In the genomic region with DNA sequence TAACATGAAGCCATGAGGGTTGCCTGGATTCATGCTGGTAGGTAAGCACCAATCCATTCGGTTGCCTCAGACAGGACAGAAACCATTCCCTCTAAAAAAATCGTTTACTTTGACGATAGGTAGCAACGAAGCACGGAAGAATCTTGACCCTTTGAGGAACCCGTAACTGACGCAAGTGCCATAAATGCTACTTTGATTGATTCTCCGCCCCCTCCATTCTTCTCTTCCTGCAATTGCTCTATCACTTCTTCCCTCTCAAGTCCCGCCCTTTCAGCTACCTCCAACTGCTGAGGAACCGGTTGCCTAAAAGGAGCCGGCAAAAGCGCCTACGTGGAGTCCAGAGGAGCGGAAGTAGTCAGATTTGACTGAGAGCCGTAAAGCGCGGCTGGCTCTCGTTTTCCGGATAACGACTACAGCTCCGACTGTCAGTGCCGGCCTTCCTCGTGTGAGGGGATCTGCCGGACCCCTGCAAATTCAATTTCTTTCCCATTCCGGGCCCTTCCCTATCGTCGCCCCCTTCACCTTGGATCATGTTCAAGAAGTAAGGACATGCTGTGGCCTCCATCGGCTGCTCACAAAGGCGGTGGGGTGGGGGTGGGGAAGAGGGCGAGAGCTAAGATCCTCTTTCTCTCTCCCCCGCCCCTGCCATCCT, we compare ENCODE assay signal across 1 cellular context.
TF ChIP-seq lines count a peak whose summit lies in the region.

A gene with protein sequence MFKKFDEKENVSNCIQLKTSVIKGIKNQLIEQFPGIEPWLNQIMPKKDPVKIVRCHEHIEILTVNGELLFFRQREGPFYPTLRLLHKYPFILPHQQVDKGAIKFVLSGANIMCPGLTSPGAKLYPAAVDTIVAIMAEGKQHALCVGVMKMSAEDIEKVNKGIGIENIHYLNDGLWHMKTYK (plus strand): TSS at position 395 of the 652 bp plus-strand sequence. CDS start 136 bp downstream, at position 531.

TF ChIP-seq in K562, 482 proteins besides CTCF, POLR2A, EP300 and RAD21 (continued from another document and continues in another):
- TF ChIP-seq POLR2H (tag; IDR thresholded peaks at IDR 0.05; ENCODE audit: low read depth) (peak; percentile 70), SRSF9 (IDR thresholded peaks at IDR 0.05; ENCODE audit: borderline replicate concordance, low read depth, low read length) (no peak), PHF8 (IDR thresholded peaks at IDR 0.05; ENCODE audit: borderline replicate concordance, low read length) (peak; percentile 68; the same call in 1 of the 2 replicates), LEF1 (IDR thresholded peaks at IDR 0.05) (no peak), TCF7L2 (IDR thresholded peaks at IDR 0.05; ENCODE audit: low read depth, low read length) (no peak), GTF2E2 (tag; IDR thresholded peaks at IDR 0.05) (no peak; the same call in 1 of the 2 replicates), FOXK2 (conservative IDR thresholded peaks at IDR 0.05 in 1 of 2, IDR thresholded peaks at IDR 0.05 in 1 of 2; ENCODE audit: low read depth in 2 of 2) (no peak; a peak in 1 of 4 replicates), TBP (optimal IDR thresholded peaks at IDR 0.05; ENCODE audit: low read depth, low read length) (peak; percentile 75), POLR2AphosphoS5 (IDR thresholded peaks at IDR 0.05; ENCODE audit: control insufficient read depth, insufficient read depth, low read depth, low read length) (peak; percentile 58; the same call in 1 of the 2 replicates), ZNF507 (tag; conservative IDR thresholded peaks at IDR 0.05) (no peak), SMARCE1 (IDR thresholded peaks at IDR 0.05) (no peak), SAFB2 (IDR thresholded peaks at IDR 0.05; ENCODE audit: borderline replicate concordance, low read depth, low read length, severe bottlenecking) (no peak), KHSRP (IDR thresholded peaks at IDR 0.05) (no peak), MAFF (IDR thresholded peaks at IDR 0.05; ENCODE audit: low read length) (no peak), CREM (IDR thresholded peaks at IDR 0.05; ENCODE audit: low read depth) (peak; percentile 69), MYC (IDR thresholded peaks at IDR 0.05; ENCODE audit: low read depth, low read length) (peak; percentile 71), MYC (CRISPR knock-in tag; IDR thresholded peaks at IDR 0.05; ENCODE audit: borderline replicate concordance, low read depth) (no peak), CAMTA2 (CRISPR knock-in tag; conservative IDR thresholded peaks at IDR 0.05) (no peak), FOSL1 (tag; conservative IDR thresholded peaks at IDR 0.05) (0 out of 2 replicates have a peak, but pooled peaks have one; percentile 36), HDAC8 (tag; IDR thresholded peaks at IDR 0.05) (no peak), L3MBTL2 (IDR thresholded peaks at IDR 0.05) (0 out of 2 replicates have a peak, but pooled peaks have one; percentile 14), SAP30 (IDR thresholded peaks at IDR 0.05; ENCODE audit: borderline replicate concordance, insufficient read depth, low read depth, low read length, poor library complexity, severe bottlenecking) (peak; percentile 16), ZFP36 (IDR thresholded peaks at IDR 0.05; ENCODE audit: low read depth, low read length, partially characterized antibody) (no peak), HMG20A (CRISPR knock-in tag; conservative IDR thresholded peaks at IDR 0.05) (no peak), ZNF134 (CRISPR knock-in tag; conservative IDR thresholded peaks at IDR 0.05) (peak; percentile 76), EZH2 (IDR thresholded peaks at IDR 0.05; ENCODE audit: borderline replicate concordance, low read depth, low read length) (no peak), ZNF699 (CRISPR knock-in tag; IDR thresholded peaks at IDR 0.05; ENCODE audit: insufficient replicate concordance) (no peak), POLR2B (IDR thresholded peaks at IDR 0.05; ENCODE audit: low read depth, partially characterized antibody) (peak; percentile 52), BACH1 (tag; IDR thresholded peaks at IDR 0.05) (no peak), HSF4 (CRISPR knock-in tag; IDR thresholded peaks at IDR 0.05; ENCODE audit: borderline replicate concordance) (no peak), ZC3H11A (IDR thresholded peaks at IDR 0.05; ENCODE audit: low read depth, low read length) (no peak), MCM7 (IDR thresholded peaks at IDR 0.05) (no peak), TARDBP (IDR thresholded peaks at IDR 0.05) (no peak), HDAC2 (IDR thresholded peaks at IDR 0.05) (peak; percentile 61; the same call in 1 of the 2 replicates), DIDO1 (tag; IDR thresholded peaks at IDR 0.05; ENCODE audit: low read depth) (peak; percentile 62; the same call in 1 of the 2 replicates), TAF9B (IDR thresholded peaks at IDR 0.05; ENCODE audit: partially characterized antibody) (peak; percentile 38), TCF7 (IDR thresholded peaks at IDR 0.05; ENCODE audit: borderline replicate concordance) (no peak), ZNF24 (IDR thresholded peaks at IDR 0.05) (peak; percentile 97), TGIF2 (CRISPR knock-in tag; IDR thresholded peaks at IDR 0.05) (no peak), BDP1 (IDR thresholded peaks at IDR 0.05; ENCODE audit: insufficient read depth, insufficient read length) (no peak), BRCA1 (IDR thresholded peaks at IDR 0.05) (no peak), BRCA1 (CRISPR knock-in tag; IDR thresholded peaks at IDR 0.05) (no peak), MXI1 (IDR thresholded peaks at IDR 0.05; ENCODE audit: low read depth, low read length) (peak; percentile 20; the same call in 1 of the 2 replicates), ZNF354B (CRISPR knock-in tag; IDR thresholded peaks at IDR 0.05) (no peak), ZNF431 (CRISPR knock-in tag; IDR thresholded peaks at IDR 0.05) (no peak), TRIM24 (IDR thresholded peaks at IDR 0.05) (peak in 1 of 2 experiments; percentile 57; a peak in 1 of 4 replicates), EHMT2 (IDR thresholded peaks at IDR 0.05) (peak; percentile 66; the same call in 1 of the 2 replicates), TRIM28 (IDR thresholded peaks at IDR 0.05) (no peak), KLF16 (IDR thresholded peaks at IDR 0.05) (peak; percentile 65; the same call in 1 of the 2 replicates), COPS2 (conservative IDR thresholded peaks at IDR 0.05) (no peak), ATF7 (IDR thresholded peaks at IDR 0.05) (peak; percentile 85), KDM5B (IDR thresholded peaks at IDR 0.05; ENCODE audit: insufficient replicate concordance, low read depth, low read length) (peak; percentile 42), MECOM (CRISPR knock-in tag; IDR thresholded peaks at IDR 0.05) (no peak), XRCC4 (IDR thresholded peaks at IDR 0.05; ENCODE audit: extremely low read depth, insufficient read depth, insufficient read length) (no peak), CEBPG (CRISPR knock-in tag; IDR thresholded peaks at IDR 0.05) (peak; percentile 81; the same call in 1 of the 2 replicates), CEBPG (tag; conservative IDR thresholded peaks at IDR 0.05 in 1 of 2, IDR thresholded peaks at IDR 0.05 in 1 of 2) (peak in 1 of 2 experiments; percentile 70; a peak in 2 of 4 replicates)
- TF ChIP-seq, protein P1, sequence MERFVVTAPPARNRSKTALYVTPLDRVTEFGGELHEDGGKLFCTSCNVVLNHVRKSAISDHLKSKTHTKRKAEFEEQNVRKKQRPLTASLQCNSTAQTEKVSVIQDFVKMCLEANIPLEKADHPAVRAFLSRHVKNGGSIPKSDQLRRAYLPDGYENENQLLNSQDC (CRISPR knock-in tag; IDR thresholded peaks at IDR 0.05), result no peak
- TF ChIP-seq, protein P2, sequence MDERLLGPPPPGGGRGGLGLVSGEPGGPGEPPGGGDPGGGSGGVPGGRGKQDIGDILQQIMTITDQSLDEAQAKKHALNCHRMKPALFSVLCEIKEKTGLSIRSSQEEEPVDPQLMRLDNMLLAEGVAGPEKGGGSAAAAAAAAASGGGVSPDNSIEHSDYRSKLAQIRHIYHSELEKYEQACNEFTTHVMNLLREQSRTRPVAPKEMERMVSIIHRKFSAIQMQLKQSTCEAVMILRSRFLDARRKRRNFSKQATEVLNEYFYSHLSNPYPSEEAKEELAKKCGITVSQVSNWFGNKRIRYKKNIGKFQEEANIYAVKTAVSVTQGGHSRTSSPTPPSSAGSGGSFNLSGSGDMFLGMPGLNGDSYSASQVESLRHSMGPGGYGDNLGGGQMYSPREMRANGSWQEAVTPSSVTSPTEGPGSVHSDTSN (CRISPR knock-in tag; IDR thresholded peaks at IDR 0.05; ENCODE audit: low read depth), result no peak
- TF ChIP-seq, protein P2 (tag; conservative IDR thresholded peaks at IDR 0.05; ENCODE audit: low read depth), result peak; percentile 76
- TF ChIP-seq, protein P3, sequence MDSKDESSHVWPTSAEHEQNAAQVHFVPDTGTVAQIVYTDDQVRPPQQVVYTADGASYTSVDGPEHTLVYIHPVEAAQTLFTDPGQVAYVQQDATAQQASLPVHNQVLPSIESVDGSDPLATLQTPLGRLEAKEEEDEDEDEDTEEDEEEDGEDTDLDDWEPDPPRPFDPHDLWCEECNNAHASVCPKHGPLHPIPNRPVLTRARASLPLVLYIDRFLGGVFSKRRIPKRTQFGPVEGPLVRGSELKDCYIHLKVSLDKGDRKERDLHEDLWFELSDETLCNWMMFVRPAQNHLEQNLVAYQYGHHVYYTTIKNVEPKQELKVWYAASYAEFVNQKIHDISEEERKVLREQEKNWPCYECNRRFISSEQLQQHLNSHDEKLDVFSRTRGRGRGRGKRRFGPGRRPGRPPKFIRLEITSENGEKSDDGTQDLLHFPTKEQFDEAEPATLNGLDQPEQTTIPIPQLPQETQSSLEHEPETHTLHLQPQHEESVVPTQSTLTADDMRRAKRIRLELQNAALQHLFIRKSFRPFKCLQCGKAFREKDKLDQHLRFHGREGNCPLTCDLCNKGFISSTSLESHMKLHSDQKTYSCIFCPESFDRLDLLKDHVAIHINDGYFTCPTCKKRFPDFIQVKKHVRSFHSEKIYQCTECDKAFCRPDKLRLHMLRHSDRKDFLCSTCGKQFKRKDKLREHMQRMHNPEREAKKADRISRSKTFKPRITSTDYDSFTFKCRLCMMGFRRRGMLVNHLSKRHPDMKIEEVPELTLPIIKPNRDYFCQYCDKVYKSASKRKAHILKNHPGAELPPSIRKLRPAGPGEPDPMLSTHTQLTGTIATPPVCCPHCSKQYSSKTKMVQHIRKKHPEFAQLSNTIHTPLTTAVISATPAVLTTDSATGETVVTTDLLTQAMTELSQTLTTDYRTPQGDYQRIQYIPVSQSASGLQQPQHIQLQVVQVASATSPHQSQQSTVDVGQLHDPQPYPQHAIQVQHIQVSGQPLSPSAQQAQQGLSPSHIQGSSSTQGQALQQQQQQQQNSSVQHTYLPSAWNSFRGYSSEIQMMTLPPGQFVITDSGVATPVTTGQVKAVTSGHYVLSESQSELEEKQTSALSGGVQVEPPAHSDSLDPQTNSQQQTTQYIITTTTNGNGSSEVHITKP (IDR thresholded peaks at IDR 0.05; ENCODE audit: partially characterized antibody), result peak; percentile 86
- TF ChIP-seq, protein P4, sequence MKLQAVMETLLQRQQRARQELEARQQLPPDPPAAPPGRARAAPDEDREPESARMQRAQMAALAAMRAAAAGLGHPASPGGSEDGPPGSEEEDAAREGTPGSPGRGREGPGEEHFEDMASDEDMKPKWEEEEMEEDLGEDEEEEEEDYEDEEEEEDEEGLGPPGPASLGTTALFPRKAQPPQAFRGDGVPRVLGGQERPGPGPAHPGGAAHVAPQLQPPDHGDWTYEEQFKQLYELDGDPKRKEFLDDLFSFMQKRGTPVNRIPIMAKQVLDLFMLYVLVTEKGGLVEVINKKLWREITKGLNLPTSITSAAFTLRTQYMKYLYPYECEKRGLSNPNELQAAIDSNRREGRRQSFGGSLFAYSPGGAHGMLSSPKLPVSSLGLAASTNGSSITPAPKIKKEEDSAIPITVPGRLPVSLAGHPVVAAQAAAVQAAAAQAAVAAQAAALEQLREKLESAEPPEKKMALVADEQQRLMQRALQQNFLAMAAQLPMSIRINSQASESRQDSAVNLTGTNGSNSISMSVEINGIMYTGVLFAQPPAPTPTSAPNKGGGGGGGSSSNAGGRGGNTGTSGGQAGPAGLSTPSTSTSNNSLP (IDR thresholded peaks at IDR 0.05; ENCODE audit: borderline replicate concordance, low read depth, low read length), result peak; percentile 95
- TF ChIP-seq, protein P5, sequence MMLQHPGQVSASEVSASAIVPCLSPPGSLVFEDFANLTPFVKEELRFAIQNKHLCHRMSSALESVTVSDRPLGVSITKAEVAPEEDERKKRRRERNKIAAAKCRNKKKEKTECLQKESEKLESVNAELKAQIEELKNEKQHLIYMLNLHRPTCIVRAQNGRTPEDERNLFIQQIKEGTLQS (IDR thresholded peaks at IDR 0.05), result peak; percentile 65; the same call in 1 of the 2 replicates
- TF ChIP-seq, protein P5 (CRISPR knock-in tag; conservative IDR thresholded peaks at IDR 0.05), result no peak
- TF ChIP-seq, protein P6, sequence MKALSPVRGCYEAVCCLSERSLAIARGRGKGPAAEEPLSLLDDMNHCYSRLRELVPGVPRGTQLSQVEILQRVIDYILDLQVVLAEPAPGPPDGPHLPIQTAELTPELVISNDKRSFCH (CRISPR knock-in tag; IDR thresholded peaks at IDR 0.05), result no peak
- TF ChIP-seq, protein P6 (tag; IDR thresholded peaks at IDR 0.05), result no peak
- TF ChIP-seq, protein P7, sequence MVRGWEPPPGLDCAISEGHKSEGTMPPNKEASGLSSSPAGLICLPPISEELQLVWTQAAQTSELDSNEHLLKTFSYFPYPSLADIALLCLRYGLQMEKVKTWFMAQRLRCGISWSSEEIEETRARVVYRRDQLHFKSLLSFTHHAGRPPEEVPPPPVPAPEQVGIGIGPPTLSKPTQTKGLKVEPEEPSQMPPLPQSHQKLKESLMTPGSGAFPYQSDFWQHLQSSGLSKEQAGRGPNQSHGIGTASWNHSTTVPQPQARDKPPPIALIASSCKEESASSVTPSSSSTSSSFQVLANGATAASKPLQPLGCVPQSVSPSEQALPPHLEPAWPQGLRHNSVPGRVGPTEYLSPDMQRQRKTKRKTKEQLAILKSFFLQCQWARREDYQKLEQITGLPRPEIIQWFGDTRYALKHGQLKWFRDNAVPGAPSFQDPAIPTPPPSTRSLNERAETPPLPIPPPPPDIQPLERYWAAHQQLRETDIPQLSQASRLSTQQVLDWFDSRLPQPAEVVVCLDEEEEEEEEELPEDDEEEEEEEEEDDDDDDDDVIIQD (CRISPR knock-in tag; IDR thresholded peaks at IDR 0.05), result no peak
